1 cellular context compared by ENCODE assay signal in genomic region chr11:72745511-72745910, GRCh38.
TF ChIP-seq lines count a peak whose summit lies in the region.

No MANE protein-coding gene starts in this region.

TF ChIP-seq in IMR-90, 13 proteins besides CTCF, POLR2A, EP300 and RAD21:
- no peak for TF ChIP-seq MXI1 (IDR thresholded peaks at IDR 0.05; ENCODE audit: borderline replicate concordance, low read depth, low read length)
